17 cellular contexts compared by ENCODE assay signal in genomic region chr17:50505731-50506130, GRCh38. TPM values are rescaled to one million over a fixed set of nuclear protein-coding genes. Genes with fewer than 3 reads are reported as not detected.
"Had no signal": no experiment of that assay in that cellular context is flagged by ENCODE, and none has a peak within 500 bp of the region (broad histone marks: within the 10 kb centered on the region; RNA-seq: fewer than 3 reads in every experiment).

No MANE protein-coding gene starts in this region.

- H3K36me3 ChIP-seq: esophagus squamous epithelium, tibial artery, vagina had no signal

- FAIRE-seq: astrocyte, endometrium had no signal

- ATAC-seq: stimulated activated naive B cell treated with anti-CD40 and anti-IgM and Interleukin-4, amounts not matched to agents 10 μg/mL and 1 μg/mL and 100 μg/mL, for 72 hours had no signal

- H3K27ac ChIP-seq: tibial artery, vagina had no signal

- DNase-seq: activated naive CD4-positive, alpha-beta T cell; esophagus squamous epithelium; hippocampal formation; mesendoderm; retina; stimulated activated CD4-positive, alpha-beta T cell treated with anti-CD3 and anti-CD28 coated beads, Interleukin-4, amount 100 ng/mL, for 1 hour; stimulated activated naive B cell treated with anti-CD40 and anti-IgM and Interleukin-4, amounts not matched to agents 10 μg/mL and 1 μg/mL and 100 μg/mL, for 72 hours; tibial artery had no signal

- H3K4me3 ChIP-seq: esophagus squamous epithelium, tibial artery, vagina had no signal

- H3K9me3 ChIP-seq: esophagus squamous epithelium, tibial artery, vagina had no signal

- H3K27me3 ChIP-seq: esophagus squamous epithelium, vagina had no signal

RNA-seq across cellular contexts. Expression of gene MYCBPAP, which starts 2.5 kb away (rescaled TPM):
- total RNA-seq: vagina had no signal
- polyA plus RNA-seq: liver had no signal

RNA-seq across cellular contexts. Expression of gene EPN3, which starts 26.8 kb away (rescaled TPM):
- total RNA-seq: activated CD8-positive, alpha-beta memory T cell treated with anti-CD3 and anti-CD28 coated beads for 36 hours; T-helper 2 cell treated with Interferon-gamma antibody and Interleukin-4, amounts not matched to agents 100 ng/mL and 5 ng/mL, for 36 hours had no signal

RNA-seq across cellular contexts. Expression of gene CHAD, which starts 37.1 kb away (rescaled TPM):
- total RNA-seq: activated CD8-positive, alpha-beta memory T cell treated with anti-CD3 and anti-CD28 coated beads for 36 hours; astrocyte; fibroblast of villous mesenchyme; glomerular endothelial cell; kidney epithelial cell; T-helper 2 cell treated with Interferon-gamma antibody and Interleukin-4, amounts not matched to agents 100 ng/mL and 5 ng/mL, for 36 hours; vagina had no signal
